ENCODE assay signal across 13 cellular contexts in genomic region chr20:20549267-20549612, GRCh38.
DNase-seq lines count a peak whose midpoint lies in the region; ATAC-seq and TF ChIP-seq lines count a peak whose summit lies in the region.
"Had no signal": no experiment of that assay in that cellular context is flagged by ENCODE, and none has a peak within 500 bp of the region (broad histone marks: within the 10 kb centered on the region; RNA-seq: fewer than 3 reads in every experiment).

No MANE protein-coding gene starts in this region.

- H4K91ac ChIP-seq in mesenchymal stem cell (ENCODE audit: low read length): no peak overlapping the region

- no peak for TF ChIP-seq CTCF in spleen (IDR thresholded peaks at IDR 0.05 in 8 of 11, conservative IDR thresholded peaks at IDR 0.05 in 3 of 11)
- no peak for TF ChIP-seq CTCF in upper lobe of left lung (IDR thresholded peaks at IDR 0.05)

- no peaks in the 10 kb centered on the region for H3K79me1 ChIP-seq in mesenchymal stem cell (replicated peaks; ENCODE audit: low read length, poor library complexity, severe bottlenecking)

- WGBS in spleen, 5 donors: 79 to 90% (median 80%) methylated on average over 6 of the region's 6 CpGs
- 99% methylated on average over 5 of the region's 6 CpGs for WGBS in mesenchymal stem cell
- 78 to 85% methylated on average over 6 of the region's 6 CpGs for WGBS in upper lobe of left lung, 2 donors

- intact Hi-C loops in spleen (cut with DNase I; ENCODE audit: low total_unique reads): no loop called here

- no peak overlapping the region for H3K4me2 ChIP-seq in mesenchymal stem cell (ENCODE audit: low read length, poor library complexity, severe bottlenecking)
- H3K4me2 ChIP-seq: SK-N-SH had no signal

- H3K27me3 ChIP-seq in spleen (replicated peaks in 1 of 7) (no peaks in the 10 kb centered on the region), mesenchymal stem cell (ENCODE audit: control insufficient read depth in 1 of 2, insufficient read depth in 1 of 2, low read length in 2 of 2) (no peaks in the 10 kb centered on the region), upper lobe of left lung (no peaks in the 10 kb centered on the region)
- H3K27me3 ChIP-seq: heart right ventricle, right atrium auricular region had no signal

- ATAC-seq in upper lobe of left lung (ENCODE audit: low FRiP score in 2 of 2): no peak

- no peak overlapping the region for H2BK120ac ChIP-seq in mesenchymal stem cell (ENCODE audit: low read depth, low read length)

- no peak for TF ChIP-seq POLR2A in spleen (IDR thresholded peaks at IDR 0.05)
- TF ChIP-seq POLR2A in upper lobe of left lung (IDR thresholded peaks at IDR 0.05): no peak

- H4K8ac ChIP-seq in mesenchymal stem cell (ENCODE audit: low read length): no peak overlapping the region

- no peak overlapping the region for H3K9ac ChIP-seq in mesenchymal stem cell (ENCODE audit: low read length)
- H3K9ac ChIP-seq: SK-N-SH had no signal

- H3K4me1 ChIP-seq in spleen (peaks cover 0 to 17% (median 0%) of the 10 kb centered on the region in 6 donors), mesenchymal stem cell (ENCODE audit: control insufficient read depth, insufficient read depth, low read depth, low read length) (no peaks in the 10 kb centered on the region), upper lobe of left lung (peaks cover 0 to 11% (median 5%) of the 10 kb centered on the region in 4 donors)
- H3K4me1 ChIP-seq: heart right ventricle, right atrium auricular region had no signal

- peak; percentile 43 for DNase-seq in DMS153 (lab: John Stamatoyannopoulos, UW)
- DNase-seq in HT-29 (ENCODE audit: low spot score): peak; percentile 19
- peak; percentile 61 for DNase-seq in RPMI7951 (ENCODE audit: low read depth)
- DNase-seq in iris pigment epithelial cell (ENCODE audit: low read depth): peak; percentile 2
- DNase-seq in spleen: no peak
- DNase-seq in NCI-H774 (lab: John Stamatoyannopoulos, UW): no peak
- DNase-seq in mesenchymal stem cell: no peak
- DNase-seq in upper lobe of left lung: no peak
- DNase-seq: activated CD4-positive, alpha-beta memory T cell treated with anti-CD3 and anti-CD28 coated beads for 36 hours; heart right ventricle; NCI-H1048; SK-N-SH had no signal

- H3K14ac ChIP-seq in mesenchymal stem cell (ENCODE audit: low read length in 2 of 2): no peak overlapping the region

- no peak overlapping the region for H2BK12ac ChIP-seq in mesenchymal stem cell (ENCODE audit: low read length in 2 of 2)

- H3K27ac ChIP-seq in spleen: no peak overlapping the region
- no peak overlapping the region for H3K27ac ChIP-seq in mesenchymal stem cell (ENCODE audit: low read length, poor library complexity, severe bottlenecking)
- no peak overlapping the region for H3K27ac ChIP-seq in upper lobe of left lung
- H3K27ac ChIP-seq: heart right ventricle, right atrium auricular region had no signal

- no peak overlapping the region for H3K18ac ChIP-seq in mesenchymal stem cell (ENCODE audit: low read depth in 1 of 2, low read length in 2 of 2)

- H2BK15ac ChIP-seq in mesenchymal stem cell (ENCODE audit: low read depth, poor library complexity, severe bottlenecking): no peak overlapping the region

- H3K23ac ChIP-seq in mesenchymal stem cell (ENCODE audit: low read length in 2 of 2): peak overlapping the region in 1 of 2 experiments; percentile 23

- H3K9me3 ChIP-seq in spleen (no peaks in the 10 kb centered on the region), mesenchymal stem cell (ENCODE audit: control insufficient read depth, low read length) (no peaks in the 10 kb centered on the region), upper lobe of left lung (no peaks in the 10 kb centered on the region)
- H3K9me3 ChIP-seq: heart right ventricle, right atrium auricular region, SK-N-SH had no signal

- no peak overlapping the region for H2AK5ac ChIP-seq in mesenchymal stem cell (ENCODE audit: low read length, severe bottlenecking)

- H3K36me3 ChIP-seq in spleen: peaks cover 0 to 63% (median 14%) of the 10 kb centered on the region in 6 donors
- no peaks in the 10 kb centered on the region for H3K36me3 ChIP-seq in mesenchymal stem cell (ENCODE audit: control insufficient read depth in 1 of 2, insufficient read depth in 2 of 2, low read depth in 1 of 2, low read length in 2 of 2)
- peaks cover 0 to 43% (median 8%) of the 10 kb centered on the region in 4 donors for H3K36me3 ChIP-seq in upper lobe of left lung
- H3K36me3 ChIP-seq: right atrium auricular region had no signal

- H3K4me3 ChIP-seq in spleen (no peak overlapping the region), mesenchymal stem cell (ENCODE audit: insufficient read depth in 1 of 2, low read depth in 1 of 2, low read length in 2 of 2) (no peak overlapping the region), upper lobe of left lung (no peak overlapping the region)
- H3K4me3 ChIP-seq: heart right ventricle, right atrium auricular region had no signal

- H3K4ac ChIP-seq in mesenchymal stem cell (ENCODE audit: low read depth in 1 of 2, low read length in 2 of 2): no peak overlapping the region

- TF ChIP-seq EP300 in upper lobe of left lung (IDR thresholded peaks at IDR 0.05): no peak

- no peak overlapping the region for H2BK5ac ChIP-seq in mesenchymal stem cell (ENCODE audit: low read depth, low read length, poor library complexity, severe bottlenecking)

- no peak overlapping the region for H2AFZ ChIP-seq in mesenchymal stem cell (ENCODE audit: low read depth, low read length)

Comparison
In these comparisons a context has a peak if more than half of its experiments do, and no peak if none do; other contexts are left out.
1. DNase-seq: peak in DMS153 (single experiment), HT-29 (single experiment), RPMI7951 (single experiment) and iris pigment epithelial cell (single experiment); none in spleen (single experiment), NCI-H774 (single experiment), mesenchymal stem cell (single experiment) and upper lobe of left lung (0 of 2).